Comparison of ENCODE assay signal across 18 cellular contexts in genomic region chr6:48813821-48814220, GRCh38.
DNase-seq lines count a peak whose midpoint lies in the region; ATAC-seq and TF ChIP-seq lines count a peak whose summit lies in the region.
"Had no signal": no experiment of that assay in that cellular context is flagged by ENCODE, and none has a peak within 500 bp of the region (broad histone marks: within the 10 kb centered on the region; RNA-seq: fewer than 3 reads in every experiment).

No MANE protein-coding gene starts in this region.

- H3K27ac Mint-ChIP-seq in neural progenitor cell: no peak overlapping the region
- no peak overlapping the region for H3K27ac Mint-ChIP-seq in stimulated activated naive B cell treated with anti-CD40 and anti-IgM and Interleukin-4, amounts not matched to agents 10 μg/mL and 1 μg/mL and 100 μg/mL, for 72 hours
- H3K27ac Mint-ChIP-seq: CD8-positive, alpha-beta memory T cell had no signal

- no peaks in the 10 kb centered on the region for H3K27me3 ChIP-seq in GM23248 (replicated peaks; ENCODE audit: insufficient read depth)
- no peaks in the 10 kb centered on the region for H3K27me3 ChIP-seq in neural progenitor cell

- TF ChIP-seq CTCF in cardiac fibroblast (IDR thresholded peaks at IDR 0.05; ENCODE audit: low read depth, low read length) (no peak), neural progenitor cell (IDR thresholded peaks at IDR 0.05) (no peak)

- 24 to 30% methylated on average over 4 of the region's 4 CpGs for WGBS in GM23248 (ENCODE audit: low coverage in 1 of 2, low lambda C conversion rate in 2 of 2, missing lambda C conversion rate in 2 of 2), 2 experiments

- no peaks in the 10 kb centered on the region for H3K27me3 Mint-ChIP-seq in neural progenitor cell (ENCODE audit: insufficient read depth, low read depth)
- no peaks in the 10 kb centered on the region for H3K27me3 Mint-ChIP-seq in stimulated activated naive B cell treated with anti-CD40 and anti-IgM and Interleukin-4, amounts not matched to agents 10 μg/mL and 1 μg/mL and 100 μg/mL, for 72 hours
- H3K27me3 Mint-ChIP-seq: CD8-positive, alpha-beta memory T cell had no signal

- H3F3A ChIP-seq in GM23248 (ENCODE audit: insufficient read depth): peaks cover 8% of the 10 kb centered on the region; the same call in 1 of the 2 replicates
- H3F3A ChIP-seq in neural progenitor cell (ENCODE audit: low read depth): no peaks in the 10 kb centered on the region

- H3K36me3 Mint-ChIP-seq in neural progenitor cell: no peaks in the 10 kb centered on the region
- no peaks in the 10 kb centered on the region for H3K36me3 Mint-ChIP-seq in stimulated activated naive B cell treated with anti-CD40 and anti-IgM and Interleukin-4, amounts not matched to agents 10 μg/mL and 1 μg/mL and 100 μg/mL, for 72 hours
- H3K36me3 Mint-ChIP-seq: CD8-positive, alpha-beta memory T cell had no signal

- no peak overlapping the region for H3K4me3 ChIP-seq in GM23248
- H3K4me3 ChIP-seq in cardiac fibroblast (replicated peaks in 1 of 2; ENCODE audit: low read depth in 2 of 2, low read length in 2 of 2): no peak overlapping the region
- no peak overlapping the region for H3K4me3 ChIP-seq in neural progenitor cell
- H3K4me3 ChIP-seq: A549 had no signal

- H3K9me3 Mint-ChIP-seq in neural progenitor cell: no peaks in the 10 kb centered on the region
- H3K9me3 Mint-ChIP-seq in stimulated activated naive B cell treated with anti-CD40 and anti-IgM and Interleukin-4, amounts not matched to agents 10 μg/mL and 1 μg/mL and 100 μg/mL, for 72 hours: peaks cover 0 to 1% of the 10 kb centered on the region in 2 donors

- no peaks in the 10 kb centered on the region for H3K9me3 ChIP-seq in GM23248 (ENCODE audit: low read depth)
- no peaks in the 10 kb centered on the region for H3K9me3 ChIP-seq in neural progenitor cell (ENCODE audit: low read depth)
- H3K9me3 ChIP-seq: A549 had no signal

- H3K4me1 ChIP-seq in GM23248 (ENCODE audit: insufficient read depth) (peaks cover 22% of the 10 kb centered on the region), neural progenitor cell (no peaks in the 10 kb centered on the region)

- H3K4me2 ChIP-seq in GM23248 (ENCODE audit: unreplicated experiment): no peak overlapping the region
- no peak overlapping the region for H3K4me2 ChIP-seq in neural progenitor cell
- H3K4me2 ChIP-seq: A549 had no signal

- in situ Hi-C loops in GM23248 (cut with MboI): no loop called here

- no peaks in the 10 kb centered on the region for H3K36me3 ChIP-seq in GM23248 (ENCODE audit: low read depth)
- no peaks in the 10 kb centered on the region for H3K36me3 ChIP-seq in neural progenitor cell

- H4K20me1 ChIP-seq in GM23248 (ENCODE audit: insufficient read depth) (no peaks in the 10 kb centered on the region), neural progenitor cell (ENCODE audit: low read depth) (no peaks in the 10 kb centered on the region)

- H3K27ac ChIP-seq in GM23248 (no peak overlapping the region), neural progenitor cell (no peak overlapping the region)
- H3K27ac ChIP-seq: A549 had no signal

- no peak overlapping the region for H3K9ac ChIP-seq in GM23248
- H3K9ac ChIP-seq in neural progenitor cell: no peak overlapping the region

- no peaks in the 10 kb centered on the region for H3K9me2 ChIP-seq in GM23248 (ENCODE audit: insufficient read depth)

- no peak overlapping the region for H2AFZ ChIP-seq in GM23248
- peak overlapping the region; percentile 4 for H2AFZ ChIP-seq in neural progenitor cell (replicated peaks)

- ATAC-seq in HG03460 (IDR thresholded peaks at IDR 0.05; ENCODE audit: unreplicated experiment): no peak
- no peak for ATAC-seq in stimulated activated naive B cell treated with anti-CD40 and anti-IgM and Interleukin-4, amounts not matched to agents 10 μg/mL and 1 μg/mL and 100 μg/mL, for 72 hours (replicated peaks)
- ATAC-seq: A549, Panc1 had no signal

- H3K79me2 ChIP-seq in GM23248 (ENCODE audit: insufficient read depth) (no peaks in the 10 kb centered on the region), neural progenitor cell (ENCODE audit: low read depth) (no peaks in the 10 kb centered on the region)

- H3K4me1 Mint-ChIP-seq in neural progenitor cell: no peaks in the 10 kb centered on the region
- H3K4me1 Mint-ChIP-seq in stimulated activated naive B cell treated with anti-CD40 and anti-IgM and Interleukin-4, amounts not matched to agents 10 μg/mL and 1 μg/mL and 100 μg/mL, for 72 hours: no peaks in the 10 kb centered on the region
- H3K4me1 Mint-ChIP-seq: CD8-positive, alpha-beta memory T cell had no signal

- DNase-seq in GM23248: peak; percentile 50
- DNase-seq in cardiac fibroblast (ENCODE audit: low read depth in 2 of 2): peak; percentile 81 to 86
- DNase-seq in fibroblast of peridontal ligament (ENCODE audit: extremely low read depth): peak; percentile 63
- DNase-seq in neural progenitor cell (ENCODE audit: low spot score): no peak
- no peak for DNase-seq in AG20443 (ENCODE audit: low spot score)
- no peak for DNase-seq in stimulated activated naive B cell treated with anti-CD40 and anti-IgM and Interleukin-4, amounts not matched to agents 10 μg/mL and 1 μg/mL and 100 μg/mL, for 72 hours
- DNase-seq in DMS 273 (lab: John Stamatoyannopoulos, UW; ENCODE audit: unreplicated experiment): no peak
- DNase-seq: C1 segment of cervical spinal cord; CD8-positive, alpha-beta memory T cell; DMS79; GOT3; NCI-H1092 treated with DMSO at 0.1 percent for 48 hours; NCI-H2081; NCI-H446 treated with DMSO at 0.1 percent for 48 hours; NCI-H69 had no signal

- H3K4me3 Mint-ChIP-seq in neural progenitor cell: no peak overlapping the region
- H3K4me3 Mint-ChIP-seq in stimulated activated naive B cell treated with anti-CD40 and anti-IgM and Interleukin-4, amounts not matched to agents 10 μg/mL and 1 μg/mL and 100 μg/mL, for 72 hours: no peak overlapping the region
- H3K4me3 Mint-ChIP-seq: CD8-positive, alpha-beta memory T cell had no signal

Comparison
In these comparisons a context has a peak if more than half of its experiments do, and no peak if none do; other contexts are left out.
1. DNase-seq: peak in GM23248 (single experiment), cardiac fibroblast (2 of 2) and fibroblast of peridontal ligament (single experiment); none in neural progenitor cell (single experiment), AG20443 (single experiment), stimulated activated naive B cell treated with anti-CD40 and anti-IgM and Interleukin-4, amounts not matched to agents 10 μg/mL and 1 μg/mL and 100 μg/mL, for 72 hours (single experiment) and DMS 273 (single experiment).